Comparison of ENCODE assay signal across 10 cellular contexts in genomic region chr13:47216176-47216822, GRCh38.
DNase-seq lines count a peak whose midpoint lies in the region; ATAC-seq and TF ChIP-seq lines count a peak whose summit lies in the region.
"Had no signal": no experiment of that assay in that cellular context is flagged by ENCODE, and none has a peak within 500 bp of the region (broad histone marks: within the 10 kb centered on the region; RNA-seq: fewer than 3 reads in every experiment).

No MANE protein-coding gene starts in this region.

- H3K9me3 ChIP-seq in mesodermal cell (ENCODE audit: control insufficient read depth, low read length), result no peaks in the 10 kb centered on the region
- H3K9me3 ChIP-seq in CD8-positive, alpha-beta T cell (ENCODE audit: low read length), result no peaks in the 10 kb centered on the region
- H3K9me3 ChIP-seq: ascending aorta had no signal

- no peaks in the 10 kb centered on the region for H3K36me3 ChIP-seq in GM06990 (ENCODE audit: control insufficient read depth, insufficient read depth, low read length)
- H3K36me3 ChIP-seq in mesodermal cell (ENCODE audit: control insufficient read depth, insufficient read depth, low read length), result no peaks in the 10 kb centered on the region
- H3K36me3 ChIP-seq in CD8-positive, alpha-beta T cell (ENCODE audit: insufficient read depth, low read length), result no peaks in the 10 kb centered on the region
- H3K36me3 ChIP-seq: ascending aorta had no signal

- 40 to 75% methylated on average over 1 of the region's 2 CpGs for WGBS in mesodermal cell (ENCODE audit: insufficient coverage in 2 of 2), 2 experiments

- H3K36me3 Mint-ChIP-seq in CD8-positive, alpha-beta T cell, result no peaks in the 10 kb centered on the region

- H3K27me3 ChIP-seq in GM06990 (replicated peaks; ENCODE audit: control insufficient read depth, insufficient read depth, low read length), result no peaks in the 10 kb centered on the region
- H3K27me3 ChIP-seq in CD8-positive, alpha-beta T cell (ENCODE audit: insufficient read depth, low read length), result no peaks in the 10 kb centered on the region
- H3K27me3 ChIP-seq: ascending aorta had no signal

- no peak for ATAC-seq in CD8-positive, alpha-beta T cell

- H3K4me1 Mint-ChIP-seq in CD8-positive, alpha-beta T cell (ENCODE audit: low read depth), result no peaks in the 10 kb centered on the region

- H3K27ac Mint-ChIP-seq in CD8-positive, alpha-beta T cell, result no peak overlapping the region

- H3K4me3 Mint-ChIP-seq in CD8-positive, alpha-beta T cell, result no peak overlapping the region

- intact Hi-C loops in CD8-positive, alpha-beta T cell (cut with DNase I, micrococcal nuclease), result no loop called here

- peaks cover 38% of the 10 kb centered on the region for H3K4me1 ChIP-seq in mesodermal cell (ENCODE audit: control insufficient read depth, insufficient read depth, low read length, poor library complexity, severe bottlenecking)
- H3K4me1 ChIP-seq in CD8-positive, alpha-beta T cell (ENCODE audit: insufficient read depth, low read length), result no peaks in the 10 kb centered on the region
- H3K4me1 ChIP-seq: ascending aorta had no signal

- DNase-seq in GM06990 (ENCODE audit: extremely low read depth, insufficient read length) (peak; percentile 0), HPDE6-E6E7 (ENCODE audit: extremely low spot score) (peak; percentile 0), astrocyte of the hippocampus (ENCODE audit: low read depth, low spot score) (peak; percentile 49), superior temporal gyrus (ENCODE audit: extremely low spot score) (no peak), HT-29 (ENCODE audit: low spot score) (no peak), medulla oblongata (ENCODE audit: extremely low spot score) (no peak)
- no peak for DNase-seq in CD8-positive, alpha-beta T cell
- DNase-seq: substantia nigra had no signal

- peak overlapping the region; percentile 97 for H3K27ac ChIP-seq in mesodermal cell (ENCODE audit: low read depth, low read length, severe bottlenecking)
- no peak overlapping the region for H3K27ac ChIP-seq in CD8-positive, alpha-beta T cell (ENCODE audit: low read depth, low read length)
- H3K27ac ChIP-seq: ascending aorta had no signal

- H3K4me3 ChIP-seq in GM06990 (replicated peaks; ENCODE audit: low read depth, low read length) (no peak overlapping the region), mesodermal cell (ENCODE audit: extremely low read depth, insufficient read depth, low read length, poor library complexity, severe bottlenecking) (no peak overlapping the region)
- no peak overlapping the region for H3K4me3 ChIP-seq in CD8-positive, alpha-beta T cell (ENCODE audit: low read depth, low read length)
- H3K4me3 ChIP-seq: ascending aorta had no signal

- no peaks in the 10 kb centered on the region for H3K27me3 Mint-ChIP-seq in CD8-positive, alpha-beta T cell (ENCODE audit: low read depth)

- CTCF ChIA-PET in CD8-positive, alpha-beta T cell (lab: Charles Lee), result interaction anchor here (0.6 kb wide), 1 partner anchor 542 kb away, joined by 3 read pairs; no protein-coding TSS in a partner anchor

- POLR2A ChIA-PET in CD8-positive, alpha-beta T cell (lab: Charles Lee), result no interaction called here

- peaks cover 5% of the 10 kb centered on the region for H3K9me3 Mint-ChIP-seq in CD8-positive, alpha-beta T cell

- no peak for TF ChIP-seq CTCF in GM06990 (IDR thresholded peaks at IDR 0.05; ENCODE audit: insufficient read depth, low read length, poor library complexity, severe bottlenecking)
- no peak for TF ChIP-seq CTCF in CD8-positive, alpha-beta T cell (IDR thresholded peaks at IDR 0.05)

Comparison
In these comparisons a context has a peak if more than half of its experiments do, and no peak if none do; other contexts are left out.
1. DNase-seq: peak in GM06990 (single experiment), HPDE6-E6E7 (single experiment) and astrocyte of the hippocampus (single experiment); none in superior temporal gyrus (single experiment), HT-29 (single experiment), medulla oblongata (single experiment) and CD8-positive, alpha-beta T cell (0 of 7).